Comparison of ENCODE assay signal across 29 cellular contexts in the genomic region with DNA sequence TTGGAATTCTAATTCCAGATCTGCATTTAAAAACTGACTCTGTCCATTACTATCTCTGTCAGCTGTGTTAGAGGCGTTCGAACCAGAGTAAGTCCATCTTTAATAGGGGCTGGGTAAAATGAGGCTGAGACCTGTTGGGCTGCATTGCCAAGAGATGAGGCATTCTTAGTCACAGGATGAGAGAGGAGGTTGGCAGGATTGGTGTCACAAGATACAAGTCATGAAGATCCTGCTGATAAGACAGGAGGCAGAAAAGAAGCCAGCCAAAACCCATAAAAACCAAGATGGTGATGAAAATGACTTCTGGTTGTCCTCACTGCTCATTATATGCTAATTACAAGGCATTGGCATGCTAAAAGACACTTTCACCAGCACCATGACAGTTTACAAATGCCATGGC.
"Had no signal": no experiment of that assay in that cellular context is flagged by ENCODE, and none has a peak within 500 bp of the region (broad histone marks: within the 10 kb centered on the region; RNA-seq: fewer than 3 reads in every experiment).

No MANE protein-coding gene starts in this region.

- H3K4me1 ChIP-seq: body of pancreas, esophagus muscularis mucosa, heart right ventricle, left ventricle myocardium inferior, pancreas, prostate gland, thyroid gland, upper lobe of right lung had no signal

- H3K4me1 Mint-ChIP-seq: stimulated activated naive B cell treated with anti-CD40 and anti-IgM and Interleukin-4, amounts not matched to agents 10 μg/mL and 1 μg/mL and 100 μg/mL, for 72 hours had no signal

- H3K9me3 Mint-ChIP-seq: endodermal cell had no signal

- H3K27ac Mint-ChIP-seq: activated naive CD8-positive, alpha-beta T cell; endodermal cell; stimulated activated naive B cell treated with anti-CD40 and anti-IgM and Interleukin-4, amounts not matched to agents 10 μg/mL and 1 μg/mL and 100 μg/mL, for 72 hours; T-helper 2 cell treated with Interferon-gamma antibody and Interleukin-4, amounts not matched to agents 5 μg/mL and 100 μg/mL, for 36 hours had no signal

- DNase-seq: activated CD4-positive, alpha-beta T cell treated with anti-CD3 and anti-CD28 coated beads for 4 hours; activated CD4-positive, alpha-beta T cell treated with anti-CD3 and anti-CD28 coated beads, Interleukin-2, amount 50 U/mL, for 48 hours; activated CD4-positive, CD25-positive, alpha-beta regulatory T cell; activated CD8-positive, alpha-beta memory T cell treated with anti-CD3 and anti-CD28 coated beads for 24 hours; activated effector memory CD4-positive, alpha-beta T cell treated with Interleukin-2 at 50 U/mL for 16 hours; activated naive CD4-positive, alpha-beta T cell treated with Interleukin-2 at 50 U/mL for 16 hours; anterior cingulate cortex; body of pancreas; endodermal cell; foreskin melanocyte; heart right ventricle; left ventricle myocardium inferior; nucleus accumbens; pancreas; retina; small intestine; stimulated activated CD4-positive, alpha-beta T cell treated with anti-CD3 and anti-CD28 coated beads, Interleukin-1b, Interleukin-23, amount 100 ng/mL, for 48 hours; stimulated activated naive B cell treated with anti-CD40 and anti-IgM and Interleukin-4, amounts not matched to agents 10 μg/mL and 1 μg/mL and 100 μg/mL, for 72 hours; stomach; T-helper 1 cell; thyroid gland; upper lobe of right lung had no signal

- H3K9me3 ChIP-seq: body of pancreas, esophagus muscularis mucosa, left ventricle myocardium inferior, pancreas, prostate gland, thyroid gland, upper lobe of right lung had no signal

- H3K27me3 ChIP-seq: body of pancreas, esophagus muscularis mucosa, stomach, thyroid gland, upper lobe of right lung had no signal

- ATAC-seq: body of pancreas; heart right ventricle; pancreas; sciatic nerve; stimulated activated naive B cell treated with anti-CD40 and anti-IgM and Interleukin-4, amounts not matched to agents 10 μg/mL and 1 μg/mL and 100 μg/mL, for 72 hours; upper lobe of right lung had no signal

- H3K36me3 Mint-ChIP-seq: activated naive CD8-positive, alpha-beta T cell; stimulated activated naive B cell treated with anti-CD40 and anti-IgM and Interleukin-4, amounts not matched to agents 10 μg/mL and 1 μg/mL and 100 μg/mL, for 72 hours had no signal

- H3K36me3 ChIP-seq: esophagus muscularis mucosa, heart right ventricle, left ventricle myocardium inferior, pancreas, prostate gland, stomach, thyroid gland, upper lobe of right lung had no signal

- H3K4me3 Mint-ChIP-seq: activated naive CD8-positive, alpha-beta T cell; endodermal cell; stimulated activated naive B cell treated with anti-CD40 and anti-IgM and Interleukin-4, amounts not matched to agents 10 μg/mL and 1 μg/mL and 100 μg/mL, for 72 hours; T-helper 2 cell treated with Interferon-gamma antibody and Interleukin-4, amounts not matched to agents 5 μg/mL and 100 μg/mL, for 36 hours had no signal

- H3K27me3 Mint-ChIP-seq: stimulated activated naive B cell treated with anti-CD40 and anti-IgM and Interleukin-4, amounts not matched to agents 10 μg/mL and 1 μg/mL and 100 μg/mL, for 72 hours had no signal

- H3K4me3 ChIP-seq: body of pancreas, coronary artery, esophagus muscularis mucosa, heart right ventricle, left ventricle myocardium inferior, lung, pancreas, prostate gland, stomach, thyroid gland, upper lobe of right lung had no signal

- H3K27ac ChIP-seq: body of pancreas, coronary artery, esophagus muscularis mucosa, heart right ventricle, left ventricle myocardium inferior, pancreas, prostate gland, stomach, thyroid gland, upper lobe of right lung had no signal
